ENCODE assay signal across 9 cellular contexts in genomic region chr2:70090706-70091334, GRCh38. TPM values are rescaled to one million over a fixed set of nuclear protein-coding genes. Genes with fewer than 3 reads are reported as not detected.
DNase-seq lines count a peak whose midpoint lies in the region; ATAC-seq and TF ChIP-seq lines count a peak whose summit lies in the region.
"Had no signal": no experiment of that assay in that cellular context is flagged by ENCODE, and none has a peak within 500 bp of the region (broad histone marks: within the 10 kb centered on the region; RNA-seq: fewer than 3 reads in every experiment).

No MANE protein-coding gene starts in this region.

- peaks cover 51% of the 10 kb centered on the region for H3K4me1 ChIP-seq in CD8-positive, alpha-beta T cell (ENCODE audit: insufficient read depth, low read length)
- H3K4me1 ChIP-seq in PC-9 (replicated peaks; ENCODE audit: insufficient read depth): peaks cover 23% of the 10 kb centered on the region
- peaks cover 0 to 42% (median 34%) of the 10 kb centered on the region in 4 donors for H3K4me1 ChIP-seq in sigmoid colon

- peak overlapping the region; percentile 100 for H3K27ac Mint-ChIP-seq in CD8-positive, alpha-beta T cell
- peak overlapping the region; percentile 99 for H3K27ac Mint-ChIP-seq in dendritic cell treated with granulocyte-macrophage colony-stimulating factor and Interleukin-4, amounts not matched to agents 40 ng/mL and 50 ng/mL, for 4 days

- H3K4me1 Mint-ChIP-seq in CD8-positive, alpha-beta T cell (ENCODE audit: low read depth): peaks cover 67% of the 10 kb centered on the region
- H3K4me1 Mint-ChIP-seq in dendritic cell treated with granulocyte-macrophage colony-stimulating factor and Interleukin-4, amounts not matched to agents 40 ng/mL and 50 ng/mL, for 4 days (ENCODE audit: low read depth): peaks cover 63% of the 10 kb centered on the region

- H3K27ac ChIP-seq in CD8-positive, alpha-beta T cell (ENCODE audit: low read depth, low read length): no peak overlapping the region
- H3K27ac ChIP-seq in PC-9 (no peak overlapping the region), sigmoid colon (peak overlapping the region; percentile 99 to 100 (median 99))

- no peaks in the 10 kb centered on the region for H3K27me3 Mint-ChIP-seq in CD8-positive, alpha-beta T cell (ENCODE audit: low read depth)
- H3K27me3 Mint-ChIP-seq in dendritic cell treated with granulocyte-macrophage colony-stimulating factor and Interleukin-4, amounts not matched to agents 40 ng/mL and 50 ng/mL, for 4 days: no peaks in the 10 kb centered on the region

- no peak for TF ChIP-seq EP300 in sigmoid colon (IDR thresholded peaks at IDR 0.05)

- CTCF ChIA-PET in CD8-positive, alpha-beta T cell (lab: Charles Lee): interaction anchor here (1.2 to 12.5 kb wide), 3 partner anchors 31 to 100 kb away, joined by 3 to 196 read pairs (median 3); partner anchors contain the start of gene C2orf42
- CTCF ChIA-PET in PC-9 (lab: Charles Lee): interaction anchor here (0.6 kb wide), 1 partner anchor 555 kb away, joined by 3 read pairs; no protein-coding TSS in a partner anchor

- H3K4me3 Mint-ChIP-seq in CD8-positive, alpha-beta T cell: peak overlapping the region; percentile 98
- peak overlapping the region; percentile 6 for H3K4me3 Mint-ChIP-seq in dendritic cell treated with granulocyte-macrophage colony-stimulating factor and Interleukin-4, amounts not matched to agents 40 ng/mL and 50 ng/mL, for 4 days

- intact Hi-C loops in CD8-positive, alpha-beta T cell (cut with DNase I, micrococcal nuclease): no loop called here
- intact Hi-C loops in PC-9 (cut with micrococcal nuclease; ENCODE audit: unreplicated experiment): no loop called here
- intact Hi-C loops in dendritic cell treated with granulocyte-macrophage colony-stimulating factor and Interleukin-4, amounts not matched to agents 40 ng/mL and 50 ng/mL, for 4 days (cut with micrococcal nuclease): loop anchor here (1.0 kb wide), 1 partner anchor 12 kb away; no protein-coding TSS in a partner anchor
- intact Hi-C loops in sigmoid colon (cut with DNase I): no loop called here
- intact Hi-C loops in left colon (cut with DNase I, micrococcal nuclease): no loop called here

- H3K36me3 Mint-ChIP-seq in CD8-positive, alpha-beta T cell: peaks cover 38% of the 10 kb centered on the region
- peaks cover 44% of the 10 kb centered on the region for H3K36me3 Mint-ChIP-seq in dendritic cell treated with granulocyte-macrophage colony-stimulating factor and Interleukin-4, amounts not matched to agents 40 ng/mL and 50 ng/mL, for 4 days (ENCODE audit: low read depth)

- peaks cover 48% of the 10 kb centered on the region; the same call in 1 of the 2 replicates for H3F3A ChIP-seq in PC-9 (ENCODE audit: insufficient read depth, low read depth)

- no peak overlapping the region for H2AFZ ChIP-seq in PC-9

- no TSS peak for BruUV-seq in PC-9 (replicated peaks; lab: Mats Ljungman, UMichigan)

- no peaks in the 10 kb centered on the region for H3K36me3 ChIP-seq in CD8-positive, alpha-beta T cell (ENCODE audit: insufficient read depth, low read length)
- H3K36me3 ChIP-seq in PC-9 (ENCODE audit: low read depth) (peaks cover 24% of the 10 kb centered on the region), sigmoid colon (peaks cover 0 to 8% (median 0%) of the 10 kb centered on the region in 4 donors)

- H3K9me3 Mint-ChIP-seq in CD8-positive, alpha-beta T cell: no peaks in the 10 kb centered on the region
- H3K9me3 Mint-ChIP-seq in dendritic cell treated with granulocyte-macrophage colony-stimulating factor and Interleukin-4, amounts not matched to agents 40 ng/mL and 50 ng/mL, for 4 days: no peaks in the 10 kb centered on the region

- peaks cover 33% of the 10 kb centered on the region for H3K79me2 ChIP-seq in PC-9 (ENCODE audit: low read depth)

- no peak overlapping the region for H3K4me3 ChIP-seq in CD8-positive, alpha-beta T cell (ENCODE audit: low read depth, low read length)
- no peak overlapping the region for H3K4me3 ChIP-seq in PC-9
- H3K4me3 ChIP-seq in sigmoid colon: no peak overlapping the region
- H3K4me3 ChIP-seq: HAP-1 had no signal

- H3K4me2 ChIP-seq in PC-9: peak overlapping the region; percentile 81; the same call in 1 of the 2 replicates

- no peaks in the 10 kb centered on the region for H3K27me3 ChIP-seq in CD8-positive, alpha-beta T cell (ENCODE audit: insufficient read depth, low read length)
- H3K27me3 ChIP-seq in PC-9 (ENCODE audit: insufficient read depth, low read depth): no peaks in the 10 kb centered on the region
- no peaks in the 10 kb centered on the region for H3K27me3 ChIP-seq in sigmoid colon

- no peaks in the 10 kb centered on the region for H3K9me3 ChIP-seq in CD8-positive, alpha-beta T cell (ENCODE audit: low read length)
- no peaks in the 10 kb centered on the region for H3K9me3 ChIP-seq in PC-9 (ENCODE audit: insufficient read depth, low read depth)
- H3K9me3 ChIP-seq in sigmoid colon: no peaks in the 10 kb centered on the region
- H3K9me3 ChIP-seq: HAP-1 had no signal

- no peaks in the 10 kb centered on the region for H3K9me2 ChIP-seq in PC-9 (ENCODE audit: insufficient read depth)

- WGBS in sigmoid colon, 2 donors: 91 to 95% methylated on average over 4 of the region's 4 CpGs

- no peaks in the 10 kb centered on the region for H4K20me1 ChIP-seq in PC-9 (ENCODE audit: insufficient read depth)

- no peak for TF ChIP-seq CTCF in CD8-positive, alpha-beta T cell (IDR thresholded peaks at IDR 0.05)
- TF ChIP-seq CTCF in PC-9 (conservative IDR thresholded peaks at IDR 0.05) (no peak), sigmoid colon (IDR thresholded peaks at IDR 0.05) (no peak), omental fat pad (IDR thresholded peaks at IDR 0.05) (no peak)

- no peak for TF ChIP-seq POLR2A in sigmoid colon (IDR thresholded peaks at IDR 0.05)

- POLR2A ChIA-PET in CD8-positive, alpha-beta T cell (lab: Charles Lee): interaction anchor here (7.2 to 18.5 kb wide), 3 partner anchors 15 to 48 kb away, joined by 70 to 495 read pairs (median 325); no protein-coding TSS in a partner anchor
- POLR2A ChIA-PET in PC-9 (lab: Charles Lee; ENCODE audit: unreplicated experiment): no interaction called here

- no peak for DNase-seq in CD8-positive, alpha-beta T cell
- no peak for DNase-seq in PC-9
- DNase-seq in sigmoid colon: peak; percentile 43
- no peak for DNase-seq in DMS153 (lab: John Stamatoyannopoulos, UW)
- no peak for DNase-seq in left colon
- DNase-seq in omental fat pad (ENCODE audit: low spot score): no peak

- no peak for ATAC-seq in CD8-positive, alpha-beta T cell
- ATAC-seq in HG03097 (IDR thresholded peaks at IDR 0.05; ENCODE audit: low FRiP score, unreplicated experiment): no peak
- no peak for ATAC-seq in left colon
- no peak for ATAC-seq in omental fat pad (ENCODE audit: low FRiP score)

RNA-seq across cellular contexts. Expression of gene PCBP1, which starts 3.5 kb away (rescaled TPM):
- total RNA-seq in CD8-positive, alpha-beta T cell: 100 to 1,000 TPM; 239 to 255 TPM
- total RNA-seq in PC-9 (2021) (148 and 227 TPM in 2 replicates), sigmoid colon (100 to 1,000 TPM; 178 to 186 (median 182) TPM), left colon (100 to 1,000 TPM; 263 to 293 TPM), omental fat pad (100 to 1,000 TPM; 200 to 256 (median 209) TPM)
- polyA plus RNA-seq in sigmoid colon: 100 to 1,000 TPM; 269 to 311 (median 286) TPM

Comparison
In these comparisons a context has a peak if more than half of its experiments do, and no peak if none do; other contexts are left out.
1. H3K27ac ChIP-seq: peak in sigmoid colon (4 of 4); none in CD8-positive, alpha-beta T cell (single experiment) and PC-9 (single experiment).